In genomic region chr4:128068927-128069326, GRCh38 we compare ENCODE assay signal across 8 cellular contexts. TPM values are rescaled to one million over a fixed set of nuclear protein-coding genes. Genes with fewer than 3 reads are reported as not detected.
A peak's percentile ranks its signal among the peaks of the same experiment; 100 is the strongest.
DNase-seq lines count a peak whose midpoint lies in the region; ATAC-seq and FAIRE-seq lines count a peak whose summit lies in the region.

No MANE protein-coding gene starts in this region.

- peaks cover 1% of the 10 kb centered on the region for H3K36me3 Mint-ChIP-seq in activated CD8-positive, alpha-beta T cell treated with anti-CD3 and anti-CD28 coated beads, Interleukin-2, amount 10 ng/mL, durations not matched to agents 7 days and 5 days (ENCODE audit: low read depth)

- FAIRE-seq in GM19239 (lab: Jason Lieb, UNC): no peak

- H3K27ac Mint-ChIP-seq in activated CD8-positive, alpha-beta T cell treated with anti-CD3 and anti-CD28 coated beads, Interleukin-2, amount 10 ng/mL, durations not matched to agents 7 days and 5 days: no peak overlapping the region

- H3K4me3 Mint-ChIP-seq in activated CD8-positive, alpha-beta T cell treated with anti-CD3 and anti-CD28 coated beads, Interleukin-2, amount 10 ng/mL, durations not matched to agents 7 days and 5 days: no peak overlapping the region

- peak; percentile 39 for ATAC-seq in HG02798 (IDR thresholded peaks at IDR 0.05; ENCODE audit: poor library complexity, unreplicated experiment)
- ATAC-seq in activated CD8-positive, alpha-beta T cell treated with anti-CD3 and anti-CD28 coated beads, Interleukin-2, amount 10 ng/mL, durations not matched to agents 7 days and 5 days: no peak
- ATAC-seq in GM21529 (IDR thresholded peaks at IDR 0.05; ENCODE audit: unreplicated experiment): no peak

- CTCF ChIA-PET in activated CD8-positive, alpha-beta T cell treated with anti-CD3 and anti-CD28 coated beads, Interleukin-2, amount 10 ng/mL, durations not matched to agents 7 days and 5 days (lab: Charles Lee): interaction anchor here (0.7 to 1.6 kb wide), 4 partner anchors 11 to 218 kb away, joined by 3 read pairs; partner anchors contain the start of genes ABHD18, MFSD8 and PGRMC2

- no peaks in the 10 kb centered on the region for H3K9me3 Mint-ChIP-seq in activated CD8-positive, alpha-beta T cell treated with anti-CD3 and anti-CD28 coated beads, Interleukin-2, amount 10 ng/mL, durations not matched to agents 7 days and 5 days (ENCODE audit: insufficient read depth)

- no peaks in the 10 kb centered on the region for H3K27me3 Mint-ChIP-seq in activated CD8-positive, alpha-beta T cell treated with anti-CD3 and anti-CD28 coated beads, Interleukin-2, amount 10 ng/mL, durations not matched to agents 7 days and 5 days (ENCODE audit: low read depth)

- H3K4me1 Mint-ChIP-seq in activated CD8-positive, alpha-beta T cell treated with anti-CD3 and anti-CD28 coated beads, Interleukin-2, amount 10 ng/mL, durations not matched to agents 7 days and 5 days (ENCODE audit: low read depth): peaks cover 2% of the 10 kb centered on the region

- peak; percentile 12 for DNase-seq in NCI-H2227 (lab: John Stamatoyannopoulos, UW; ENCODE audit: unreplicated experiment)
- no peak for DNase-seq in NCI-H2227 treated with DMSO at 0.1 percent for 48 hours (lab: John Stamatoyannopoulos, UW)
- DNase-seq in activated CD8-positive, alpha-beta T cell treated with anti-CD3 and anti-CD28 coated beads, Interleukin-2, amount 10 ng/mL, durations not matched to agents 7 days and 5 days: peak; percentile 22
- DNase-seq in myocyte (ENCODE audit: low read depth): peak; percentile 4
- no peak for DNase-seq in effector CD4-positive, alpha-beta T cell
- no peak for DNase-seq in GM19239 (ENCODE audit: insufficient read length, low spot score)

- POLR2A ChIA-PET in activated CD8-positive, alpha-beta T cell treated with anti-CD3 and anti-CD28 coated beads, Interleukin-2, amount 10 ng/mL, durations not matched to agents 7 days and 5 days (lab: Charles Lee): interaction anchor here (0.8 to 1.0 kb wide), 2 partner anchors 8 to 104 kb away, joined by 3 read pairs; partner anchors contain the start of genes ABHD18, LARP1B and MFSD8

RNA-seq across cellular contexts. Expression of gene LARP1B, which starts 7.8 kb away (rescaled TPM):
- 10 to 100 TPM; 13.6 to 14.5 TPM for total RNA-seq in activated CD8-positive, alpha-beta T cell treated with anti-CD3 and anti-CD28 coated beads, Interleukin-2, amount 10 ng/mL, durations not matched to agents 7 days and 5 days
- total RNA-seq in myocyte: 15.4 and 27.7 TPM in 2 replicates
- polyA plus RNA-seq in myocyte (2012): 5.9 TPM

Comparison
In these comparisons a context has a peak if more than half of its experiments do, and no peak if none do; other contexts are left out.
1. DNase-seq: peak in NCI-H2227 (single experiment), activated CD8-positive, alpha-beta T cell treated with anti-CD3 and anti-CD28 coated beads, Interleukin-2, amount 10 ng/mL, durations not matched to agents 7 days and 5 days (single experiment) and myocyte (single experiment); none in NCI-H2227 treated with DMSO at 0.1 percent for 48 hours (single experiment), effector CD4-positive, alpha-beta T cell (single experiment) and GM19239 (single experiment).